Comparison of ENCODE assay signal across 1 cellular context in the genomic region with DNA sequence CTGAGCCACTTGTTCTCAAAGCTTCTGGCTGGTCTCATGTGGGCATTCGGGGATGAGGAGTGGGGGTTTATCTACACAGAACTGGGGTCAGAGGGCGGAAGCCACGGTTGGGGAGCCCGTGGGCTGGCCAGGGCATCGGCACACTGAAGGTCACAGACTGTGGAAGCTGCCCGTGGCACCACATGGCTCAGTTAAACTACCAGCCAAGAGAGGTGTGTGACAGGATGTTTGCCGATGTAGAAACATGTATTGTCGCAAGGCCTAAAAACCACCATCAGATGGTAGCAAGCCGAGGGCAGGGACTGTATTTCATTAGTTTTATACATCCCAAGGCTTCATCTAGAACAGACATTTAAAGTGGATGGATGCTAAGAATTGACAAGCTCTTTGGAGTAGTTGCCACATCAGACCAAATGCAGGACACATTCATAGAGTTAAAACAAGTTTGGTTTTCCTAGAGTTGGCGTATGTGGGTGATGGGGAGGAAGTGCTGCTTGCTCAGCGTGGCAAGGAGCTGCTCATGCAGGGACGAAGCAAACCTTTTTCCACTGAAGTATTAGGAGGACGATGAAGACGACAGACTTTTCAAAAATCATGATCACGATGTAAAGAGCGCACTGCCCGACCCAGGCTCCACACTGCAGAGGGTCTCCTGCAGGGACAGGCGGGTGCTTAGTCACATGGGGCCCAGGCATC.
TF ChIP-seq lines count a peak whose summit lies in the region.

No MANE protein-coding gene starts in this region.

TF ChIP-seq in liver, 16 proteins besides CTCF, POLR2A, EP300 and RAD21 (continued from another document):
- TF ChIP-seq GABPA (IDR thresholded peaks at IDR 0.05 in 1 of 2, conservative IDR thresholded peaks at IDR 0.05 in 1 of 2) (peak in 1 of 2 donors; percentile 71), SP1 (IDR thresholded peaks at IDR 0.05) (peak; percentile 91), RXRA (IDR thresholded peaks at IDR 0.05) (peak; percentile 93 to 94), HNF4A (conservative IDR thresholded peaks at IDR 0.05) (peak; percentile 75 to 80), YY1 (IDR thresholded peaks at IDR 0.05) (peak; percentile 70), FOXA1 (IDR thresholded peaks at IDR 0.05) (peak; percentile 10), FOXA2 (IDR thresholded peaks at IDR 0.05) (peak; percentile 48), TAF1 (conservative IDR thresholded peaks at IDR 0.05) (peak; percentile 72), JUND (IDR thresholded peaks at IDR 0.05) (no peak), HNF4G (IDR thresholded peaks at IDR 0.05) (no peak), EGR1 (IDR thresholded peaks at IDR 0.05; ENCODE audit: low read depth in 2 of 2) (peak in 1 of 2 donors; percentile 59)
- TF ChIP-seq, protein P1, sequence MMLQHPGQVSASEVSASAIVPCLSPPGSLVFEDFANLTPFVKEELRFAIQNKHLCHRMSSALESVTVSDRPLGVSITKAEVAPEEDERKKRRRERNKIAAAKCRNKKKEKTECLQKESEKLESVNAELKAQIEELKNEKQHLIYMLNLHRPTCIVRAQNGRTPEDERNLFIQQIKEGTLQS (IDR thresholded peaks at IDR 0.05), result peak; percentile 27
- TF ChIP-seq, protein P2, sequence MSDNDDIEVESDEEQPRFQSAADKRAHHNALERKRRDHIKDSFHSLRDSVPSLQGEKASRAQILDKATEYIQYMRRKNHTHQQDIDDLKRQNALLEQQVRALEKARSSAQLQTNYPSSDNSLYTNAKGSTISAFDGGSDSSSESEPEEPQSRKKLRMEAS (IDR thresholded peaks at IDR 0.05), result peak; percentile 95
- TF ChIP-seq, protein P3, sequence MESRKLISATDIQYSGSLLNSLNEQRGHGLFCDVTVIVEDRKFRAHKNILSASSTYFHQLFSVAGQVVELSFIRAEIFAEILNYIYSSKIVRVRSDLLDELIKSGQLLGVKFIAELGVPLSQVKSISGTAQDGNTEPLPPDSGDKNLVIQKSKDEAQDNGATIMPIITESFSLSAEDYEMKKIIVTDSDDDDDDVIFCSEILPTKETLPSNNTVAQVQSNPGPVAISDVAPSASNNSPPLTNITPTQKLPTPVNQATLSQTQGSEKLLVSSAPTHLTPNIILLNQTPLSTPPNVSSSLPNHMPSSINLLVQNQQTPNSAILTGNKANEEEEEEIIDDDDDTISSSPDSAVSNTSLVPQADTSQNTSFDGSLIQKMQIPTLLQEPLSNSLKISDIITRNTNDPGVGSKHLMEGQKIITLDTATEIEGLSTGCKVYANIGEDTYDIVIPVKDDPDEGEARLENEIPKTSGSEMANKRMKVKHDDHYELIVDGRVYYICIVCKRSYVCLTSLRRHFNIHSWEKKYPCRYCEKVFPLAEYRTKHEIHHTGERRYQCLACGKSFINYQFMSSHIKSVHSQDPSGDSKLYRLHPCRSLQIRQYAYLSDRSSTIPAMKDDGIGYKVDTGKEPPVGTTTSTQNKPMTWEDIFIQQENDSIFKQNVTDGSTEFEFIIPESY (IDR thresholded peaks at IDR 0.05), result no peak
